ENCODE assay signal across 20 cellular contexts in the genomic region with DNA sequence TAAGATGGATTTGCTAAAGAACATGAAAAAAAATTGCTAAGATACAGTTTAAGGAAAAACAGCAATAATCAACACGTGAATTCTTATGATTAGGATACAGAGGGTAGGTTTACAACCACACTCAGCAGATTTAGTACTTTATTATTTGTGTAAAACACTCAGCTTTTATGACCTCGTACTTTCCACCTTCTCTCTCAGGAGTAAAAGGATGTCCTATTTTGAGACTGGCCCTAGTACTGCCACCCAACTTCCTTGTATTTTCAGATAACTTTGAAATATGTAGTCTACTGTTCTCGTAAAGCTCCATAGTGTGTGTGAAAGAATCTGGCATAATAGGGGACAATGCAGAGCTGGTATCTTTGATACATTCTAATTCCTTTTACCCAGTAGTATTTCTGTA.
DNase-seq lines count a peak whose midpoint lies in the region; ATAC-seq, FAIRE-seq and TF ChIP-seq lines count a peak whose summit lies in the region.
"Had no signal": no experiment of that assay in that cellular context is flagged by ENCODE, and none has a peak within 500 bp of the region (broad histone marks: within the 10 kb centered on the region; RNA-seq: fewer than 3 reads in every experiment).

No MANE protein-coding gene starts in this region.

- H4K20me1 ChIP-seq in HCT116 (ENCODE audit: insufficient read depth) = no peaks in the 10 kb centered on the region

- TF ChIP-seq CTCF in A549 (IDR thresholded peaks at IDR 0.05) = no peak
- no peak for TF ChIP-seq CTCF in HCT116 (IDR thresholded peaks at IDR 0.05 in 2 of 3, conservative IDR thresholded peaks at IDR 0.05 in 1 of 3; ENCODE audit: borderline replicate concordance in 1 of 3, insufficient read depth in 1 of 3, low read depth in 2 of 3, low read length in 2 of 3)
- TF ChIP-seq CTCF in transverse colon (IDR thresholded peaks at IDR 0.05) = no peak
- no peak for TF ChIP-seq CTCF in natural killer cell (IDR thresholded peaks at IDR 0.05)

- H3K79me2 ChIP-seq in HCT116 (ENCODE audit: insufficient read depth, low read length) = no peaks in the 10 kb centered on the region

- H3K27me3 ChIP-seq in HCT116 (ENCODE audit: insufficient read depth, low read length) = no peaks in the 10 kb centered on the region
- no peaks in the 10 kb centered on the region for H3K27me3 ChIP-seq in transverse colon

- 67% methylated on average over 3 of the region's 3 CpGs for WGBS in A549 (ENCODE audit: missing lambda C conversion rate)
- WGBS in transverse colon (ENCODE audit: low coverage in 1 of 2), 2 donors = 39 to 46% methylated on average over 3 of the region's 3 CpGs

- no peak for TF ChIP-seq RAD21 in A549 (conservative IDR thresholded peaks at IDR 0.05 in 1 of 2, IDR thresholded peaks at IDR 0.05 in 1 of 2)
- TF ChIP-seq RAD21 in HCT116 (IDR thresholded peaks at IDR 0.05; ENCODE audit: low read depth) = no peak

- H3K36me3 ChIP-seq in HCT116 (ENCODE audit: control insufficient read depth in 1 of 2, insufficient read depth in 2 of 2, low read length in 2 of 2) (no peaks in the 10 kb centered on the region), transverse colon (no peaks in the 10 kb centered on the region)

- no peaks in the 10 kb centered on the region for H3K9me3 Mint-ChIP-seq in T-cell
- peaks cover 0 to 4% of the 10 kb centered on the region in 2 donors for H3K9me3 Mint-ChIP-seq in natural killer cell
- H3K9me3 Mint-ChIP-seq in activated CD8-positive, alpha-beta T cell treated with anti-CD3 and anti-CD28 coated beads, Interleukin-2, amount 10 ng/mL, durations not matched to agents 7 days and 5 days (ENCODE audit: insufficient read depth) = no peaks in the 10 kb centered on the region
- H3K9me3 Mint-ChIP-seq: CD4-positive, alpha-beta memory T cell had no signal

- POLR2A ChIA-PET in A549 (lab: Yijun Ruan, JAX) (no interaction called here), HCT116 (lab: Charles Lee) (no interaction called here), T-cell (lab: Charles Lee) (no interaction called here)
- POLR2A ChIA-PET in activated CD8-positive, alpha-beta T cell treated with anti-CD3 and anti-CD28 coated beads, Interleukin-2, amount 10 ng/mL, durations not matched to agents 7 days and 5 days (lab: Charles Lee) = no interaction called here

- H3K4me1 Mint-ChIP-seq in T-cell = no peaks in the 10 kb centered on the region
- H3K4me1 Mint-ChIP-seq in natural killer cell = no peaks in the 10 kb centered on the region
- H3K4me1 Mint-ChIP-seq in activated CD8-positive, alpha-beta T cell treated with anti-CD3 and anti-CD28 coated beads, Interleukin-2, amount 10 ng/mL, durations not matched to agents 7 days and 5 days (ENCODE audit: low read depth) = no peaks in the 10 kb centered on the region
- H3K4me1 Mint-ChIP-seq: CD4-positive, alpha-beta memory T cell had no signal

- TF ChIP-seq POLR2A in A549 (IDR thresholded peaks at IDR 0.05; ENCODE audit: low read length) (no peak), HCT116 (IDR thresholded peaks at IDR 0.05; ENCODE audit: borderline replicate concordance, extremely low read depth, insufficient read depth, insufficient read length) (no peak), transverse colon (IDR thresholded peaks at IDR 0.05) (no peak)

- CTCF ChIA-PET in A549 (lab: Yijun Ruan, JAX) (interaction anchor here (0.7 to 0.8 kb wide), 2 partner anchors 8 to 19 kb away, joined by 3 read pairs; no protein-coding TSS in a partner anchor), HCT116 (lab: Charles Lee) (no interaction called here), T-cell (lab: Charles Lee) (no interaction called here)
- CTCF ChIA-PET in activated CD8-positive, alpha-beta T cell treated with anti-CD3 and anti-CD28 coated beads, Interleukin-2, amount 10 ng/mL, durations not matched to agents 7 days and 5 days (lab: Charles Lee) = no interaction called here

- no peak overlapping the region for H3K27ac ChIP-seq in A549
- H3K27ac ChIP-seq in HCT116 (ENCODE audit: low read depth, low read length) = no peak overlapping the region
- H3K27ac ChIP-seq in transverse colon = peak overlapping the region in 3 of 4 donors; percentile 2 to 26 (median 18)

- H2AFZ ChIP-seq in HCT116 (ENCODE audit: low read depth, low read length, poor library complexity, severe bottlenecking) = peak overlapping the region; percentile 32

- no peak for FAIRE-seq in A549 (lab: Jason Lieb, UNC)
- FAIRE-seq: GM12891, GM18507 had no signal

- in situ Hi-C loops in transverse colon (cut with MboI; ENCODE audit: low pct_ligation_motif_present in 1 of 4, low pct_unique_long_range_greater_than_20kb in 1 of 4, low sequenced_read_pairs in 3 of 4) = no loop called here

- no TSS peak for BruUV-seq in HCT116 (replicated peaks; lab: Mats Ljungman, UMichigan)

- H3K4me2 ChIP-seq in A549 = no peak overlapping the region
- H3K4me2 ChIP-seq in HCT116 (ENCODE audit: low read length) = no peak overlapping the region

- no peaks in the 10 kb centered on the region for H3K9me2 ChIP-seq in HCT116 (ENCODE audit: insufficient read depth)

- H3K27ac Mint-ChIP-seq in T-cell = no peak overlapping the region
- no peak overlapping the region for H3K27ac Mint-ChIP-seq in natural killer cell
- H3K27ac Mint-ChIP-seq in activated CD8-positive, alpha-beta T cell treated with anti-CD3 and anti-CD28 coated beads, Interleukin-2, amount 10 ng/mL, durations not matched to agents 7 days and 5 days = no peak overlapping the region
- H3K27ac Mint-ChIP-seq: CD4-positive, alpha-beta memory T cell had no signal

- H3K4me3 Mint-ChIP-seq in T-cell = no peak overlapping the region
- H3K4me3 Mint-ChIP-seq in natural killer cell = no peak overlapping the region
- no peak overlapping the region for H3K4me3 Mint-ChIP-seq in activated CD8-positive, alpha-beta T cell treated with anti-CD3 and anti-CD28 coated beads, Interleukin-2, amount 10 ng/mL, durations not matched to agents 7 days and 5 days
- H3K4me3 Mint-ChIP-seq: CD4-positive, alpha-beta memory T cell had no signal

- H3K27me3 Mint-ChIP-seq in T-cell (peaks cover 2 to 4% of the 10 kb centered on the region in 2 donors), natural killer cell (ENCODE audit: low read depth in 2 of 2) (no peaks in the 10 kb centered on the region)
- H3K27me3 Mint-ChIP-seq in activated CD8-positive, alpha-beta T cell treated with anti-CD3 and anti-CD28 coated beads, Interleukin-2, amount 10 ng/mL, durations not matched to agents 7 days and 5 days (ENCODE audit: low read depth) = no peaks in the 10 kb centered on the region

- H3K4me3 ChIP-seq in A549 (no peak overlapping the region), HCT116 (replicated peaks in 1 of 2; ENCODE audit: low read depth in 1 of 2, low read length in 2 of 2) (no peak overlapping the region), transverse colon (no peak overlapping the region)

- RAD21 ChIA-PET in HCT116 (lab: Charles Lee; ENCODE audit: low non-redundant PET in 1 of 2, low total read pairs in 2 of 2, uncharacterized antibody in 2 of 2, unreplicated experiment in 2 of 2) = no interaction called here

- H3K9me3 ChIP-seq in A549 (no peaks in the 10 kb centered on the region), HCT116 (ENCODE audit: control insufficient read depth in 1 of 2, insufficient read depth in 1 of 2, low read depth in 1 of 2, low read length in 2 of 2) (no peaks in the 10 kb centered on the region), transverse colon (no peaks in the 10 kb centered on the region)

- ATAC-seq in A549 = no peak
- ATAC-seq in HCT116 = no peak
- ATAC-seq in left colon = peak; percentile 76
- ATAC-seq in T-cell (replicated peaks in 1 of 4) = no peak
- ATAC-seq in natural killer cell = no peak
- no peak for ATAC-seq in activated CD8-positive, alpha-beta T cell treated with anti-CD3 and anti-CD28 coated beads, Interleukin-2, amount 10 ng/mL, durations not matched to agents 7 days and 5 days

- H3K4me1 ChIP-seq in A549 (no peaks in the 10 kb centered on the region), HCT116 (ENCODE audit: control insufficient read depth in 1 of 2, insufficient read depth in 2 of 2, low read length in 2 of 2) (no peaks in the 10 kb centered on the region), transverse colon (peaks cover 0 to 9% (median 0%) of the 10 kb centered on the region in 4 donors)

- TF ChIP-seq EP300 in A549 (IDR thresholded peaks at IDR 0.05) (no peak), transverse colon (IDR thresholded peaks at IDR 0.05; ENCODE audit: low read depth) (no peak)

- intact Hi-C loops in HCT116 (cut with micrococcal nuclease) = no loop called here
- intact Hi-C loops in left colon (cut with DNase I, micrococcal nuclease) = no loop called here
- intact Hi-C loops in transverse colon (cut with DNase I; ENCODE audit: low total_unique reads) = no loop called here
- intact Hi-C loops in natural killer cell (cut with micrococcal nuclease) = no loop called here

- no peak overlapping the region for H3K9ac ChIP-seq in HCT116 (ENCODE audit: low read length)

- no peak for DNase-seq in A549 (ENCODE audit: low read depth in 1 of 2, low spot score in 1 of 2)
- no peak for DNase-seq in HCT116 (ENCODE audit: low read depth, low spot score)
- no peak for DNase-seq in left colon
- no peak for DNase-seq in transverse colon
- DNase-seq in T-cell = no peak
- DNase-seq in natural killer cell = no peak
- no peak for DNase-seq in activated CD8-positive, alpha-beta T cell treated with anti-CD3 and anti-CD28 coated beads, Interleukin-2, amount 10 ng/mL, durations not matched to agents 7 days and 5 days
- DNase-seq: 8988T; C1 segment of cervical spinal cord; Calu3; CD4-positive, alpha-beta memory T cell; COR-L47; DMS53; DMS79 treated with DMSO at 0.1 percent for 48 hours; GF-D8; GOT3; H7; HCEC 1CT had no signal

- H3K36me3 Mint-ChIP-seq in T-cell = no peaks in the 10 kb centered on the region
- no peaks in the 10 kb centered on the region for H3K36me3 Mint-ChIP-seq in natural killer cell
- H3K36me3 Mint-ChIP-seq in activated CD8-positive, alpha-beta T cell treated with anti-CD3 and anti-CD28 coated beads, Interleukin-2, amount 10 ng/mL, durations not matched to agents 7 days and 5 days (ENCODE audit: low read depth) = no peaks in the 10 kb centered on the region
- H3K36me3 Mint-ChIP-seq: CD4-positive, alpha-beta memory T cell had no signal

TF ChIP-seq in A549, 52 proteins besides CTCF, POLR2A, EP300 and RAD21 (continues in another document):
- TF ChIP-seq FOXS1 (CRISPR knock-in tag; IDR thresholded peaks at IDR 0.05) = no peak

TF ChIP-seq in HCT116, 20 proteins besides CTCF, POLR2A, EP300 and RAD21:
- no peak for TF ChIP-seq EZH2 (IDR thresholded peaks at IDR 0.05)
TF ChIP-seq in HCT116: peak in this region for 0.

Comparison
In these comparisons a context has a peak if more than half of its experiments do, and no peak if none do; other contexts are left out.
1. H3K27ac ChIP-seq: peak in transverse colon (3 of 4); none in A549 (0 of 2) and HCT116 (single experiment).